8 cellular contexts compared by ENCODE assay signal in the genomic region with DNA sequence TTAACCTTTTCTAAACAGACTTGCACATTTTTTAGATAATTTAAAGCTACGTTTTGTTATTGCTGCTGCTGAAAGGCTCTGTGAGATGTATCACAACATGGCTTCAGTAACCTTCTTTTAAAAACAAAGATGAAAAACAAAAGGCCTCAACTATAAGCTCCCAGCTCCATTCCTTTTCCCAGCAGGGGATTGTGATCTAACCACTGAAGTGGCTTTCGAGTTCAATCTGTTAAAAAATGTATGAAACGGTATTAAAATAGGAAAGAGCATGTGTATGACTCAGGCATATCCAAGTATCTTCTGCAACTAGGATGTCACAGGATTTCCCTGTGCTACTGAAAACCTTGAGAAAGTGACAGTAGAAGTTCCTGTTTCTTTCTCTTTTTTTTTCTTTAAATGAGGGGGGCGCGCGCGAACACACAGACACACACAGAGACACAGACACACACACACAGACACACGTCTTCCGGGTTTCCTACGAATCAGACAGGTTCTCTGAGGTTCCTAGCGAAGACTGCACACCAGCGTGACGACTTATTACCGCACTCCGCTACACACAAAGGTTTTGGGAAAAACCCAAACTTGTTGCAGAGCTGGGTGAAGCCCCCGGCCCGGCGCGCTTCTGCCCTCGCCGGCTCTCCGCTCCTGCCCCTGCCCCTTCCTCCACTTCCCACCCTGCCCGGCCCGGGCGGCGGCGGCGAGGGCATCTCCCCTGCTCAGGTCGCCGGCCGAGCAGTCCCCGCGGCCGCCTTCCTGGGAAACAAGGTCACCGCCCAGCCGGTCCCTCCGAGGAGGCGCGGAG.
DNase-seq lines count a peak whose midpoint lies in the region; ATAC-seq and TF ChIP-seq lines count a peak whose summit lies in the region.

No MANE protein-coding gene starts in this region.

- peaks cover 29% of the 10 kb centered on the region for H3K4me1 ChIP-seq in stomach smooth muscle (ENCODE audit: control insufficient read depth, insufficient read depth, low read length)

- TF ChIP-seq CTCF in fibroblast of pulmonary artery (IDR thresholded peaks at IDR 0.05; ENCODE audit: low read length, missing control alignments) (no peak), neural crest cell (conservative IDR thresholded peaks at IDR 0.05) (no peak)

- peak overlapping the region; percentile 71 for H3K27ac ChIP-seq in stomach smooth muscle (ENCODE audit: low read length)

- DNase-seq in ACHN (peak; percentile 73), OCI-M1 (lab: John Stamatoyannopoulos, UW) (peak; percentile 87), fibroblast of pulmonary artery (ENCODE audit: low read depth) (peak; percentile 85), neural crest cell (ENCODE audit: low read depth, low spot score) (no peak)
- DNase-seq in activated T-helper 1 cell treated with anti-CD3 and anti-CD28 coated beads, Interleukin-2, amount 50 U/mL, for 16 hours (ENCODE audit: low read depth in 1 of 2, low spot score in 1 of 2), result peak; percentile 37 to 61

- no peaks in the 10 kb centered on the region for H3K36me3 Mint-ChIP-seq in neural crest cell (ENCODE audit: low read depth)

- H3K27me3 ChIP-seq in stomach smooth muscle (ENCODE audit: control insufficient read depth in 1 of 2, insufficient read depth in 2 of 2, low read length in 2 of 2), result no peaks in the 10 kb centered on the region

- H3K27ac Mint-ChIP-seq in neural crest cell (ENCODE audit: unreplicated experiment), result no peak overlapping the region

- no peaks in the 10 kb centered on the region for H3K9me3 Mint-ChIP-seq in neural crest cell

- no peaks in the 10 kb centered on the region for H3K36me3 ChIP-seq in stomach smooth muscle (ENCODE audit: control insufficient read depth in 2 of 2, insufficient read depth in 2 of 2, low read length in 2 of 2)

- ATAC-seq in GM19023 (IDR thresholded peaks at IDR 0.05; ENCODE audit: unreplicated experiment) (peak; percentile 53), HG03342 (IDR thresholded peaks at IDR 0.05; ENCODE audit: unreplicated experiment) (peak; percentile 59)

- peaks cover 50% of the 10 kb centered on the region for H3K4me1 Mint-ChIP-seq in neural crest cell

- H3K4me3 Mint-ChIP-seq in neural crest cell, result peak overlapping the region; percentile 94

- H3K9me3 ChIP-seq in stomach smooth muscle (ENCODE audit: control insufficient read depth in 2 of 2, low read length in 2 of 2), result no peaks in the 10 kb centered on the region

- in situ Hi-C loops in ACHN (cut with HindIII; ENCODE audit: low pct_ligation_motif_present, low pct_unique_long_range_greater_than_20kb, low sequenced_read_pairs), result no loop called here

- H3K4me3 ChIP-seq in fibroblast of pulmonary artery (replicated peaks; ENCODE audit: low read depth, low read length) (peak overlapping the region; percentile 83), stomach smooth muscle (ENCODE audit: low read length in 2 of 2) (peak overlapping the region; percentile 73 to 81)

- H3K9ac ChIP-seq in stomach smooth muscle (ENCODE audit: low read length in 2 of 2), result peak overlapping the region; percentile 70 to 76

- H3K27me3 Mint-ChIP-seq in neural crest cell (ENCODE audit: low read depth), result peaks cover 90% of the 10 kb centered on the region
